ENCODE assay signal across 23 cellular contexts in genomic region chr15:58694641-58695398, GRCh38. TPM values are rescaled to one million over a fixed set of nuclear protein-coding genes. Genes with fewer than 3 reads are reported as not detected.
DNase-seq lines count a peak whose midpoint lies in the region; ATAC-seq and TF ChIP-seq lines count a peak whose summit lies in the region.
"Had no signal": no experiment of that assay in that cellular context is flagged by ENCODE, and none has a peak within 500 bp of the region (broad histone marks: within the 10 kb centered on the region; RNA-seq: fewer than 3 reads in every experiment).

No MANE protein-coding gene starts in this region.

- no peak for TF ChIP-seq RAD21 in SK-N-SH (IDR thresholded peaks at IDR 0.05; ENCODE audit: low read length)

- H3K27me3 Mint-ChIP-seq in activated naive CD8-positive, alpha-beta T cell: no peaks in the 10 kb centered on the region
- no peaks in the 10 kb centered on the region for H3K27me3 Mint-ChIP-seq in activated naive CD8-positive, alpha-beta T cell treated with anti-CD3 and anti-CD28 coated beads, Interleukin-2, amount 50 U/mL, for 24 hours
- H3K27me3 Mint-ChIP-seq in central memory CD8-positive, alpha-beta T cell: no peaks in the 10 kb centered on the region
- H3K27me3 Mint-ChIP-seq: activated B cell treated with CpG ODN at 0.5 μM for 24 hours; activated CD4-positive, alpha-beta memory T cell treated with anti-CD3 and anti-CD28 coated beads for 36 hours; memory B cell had no signal

- no peak overlapping the region for H3K4me2 ChIP-seq in SK-N-SH
- H3K4me2 ChIP-seq: BLaER1 had no signal

- H3K27ac ChIP-seq in layer of hippocampus (ENCODE audit: low read depth, low read length): peak overlapping the region; percentile 4
- peak overlapping the region; percentile 48 for H3K27ac ChIP-seq in temporal lobe (ENCODE audit: low read depth, low read length)
- no peak overlapping the region for H3K27ac ChIP-seq in SK-N-SH (ENCODE audit: low read depth in 2 of 2, low read length in 1 of 2)
- H3K27ac ChIP-seq: BLaER1, epithelial cell of prostate, pancreas had no signal

- H3K9ac ChIP-seq in SK-N-SH: no peak overlapping the region
- H3K9ac ChIP-seq: BLaER1 had no signal

- H3K4me1 ChIP-seq in SK-N-SH (ENCODE audit: control insufficient read depth in 1 of 2, insufficient read depth in 2 of 2, low read depth in 1 of 2, low read length in 1 of 2): no peaks in the 10 kb centered on the region; a peak in 1 of 4 replicates
- H3K4me1 ChIP-seq: breast epithelium, pancreas had no signal

- peaks cover 80% of the 10 kb centered on the region for H3K79me2 ChIP-seq in SK-N-SH (ENCODE audit: insufficient read depth)

- H3K36me3 Mint-ChIP-seq in activated naive CD8-positive, alpha-beta T cell: peaks cover 24% of the 10 kb centered on the region
- peaks cover 32% of the 10 kb centered on the region for H3K36me3 Mint-ChIP-seq in activated naive CD8-positive, alpha-beta T cell treated with anti-CD3 and anti-CD28 coated beads, Interleukin-2, amount 50 U/mL, for 24 hours (ENCODE audit: low read depth)
- peaks cover 4% of the 10 kb centered on the region for H3K36me3 Mint-ChIP-seq in central memory CD8-positive, alpha-beta T cell (ENCODE audit: insufficient read depth)

- TF ChIP-seq CTCF in SK-N-SH (IDR thresholded peaks at IDR 0.05): no peak

- no peak overlapping the region for H3K4me3 ChIP-seq in SK-N-SH (ENCODE audit: low read depth in 2 of 2, low read length in 1 of 2)
- H3K4me3 ChIP-seq: BLaER1, breast epithelium, pancreas, stomach had no signal

- peaks cover 75% of the 10 kb centered on the region for H3K4me1 Mint-ChIP-seq in activated naive CD8-positive, alpha-beta T cell (ENCODE audit: low read depth)
- peaks cover 60% of the 10 kb centered on the region for H3K4me1 Mint-ChIP-seq in activated naive CD8-positive, alpha-beta T cell treated with anti-CD3 and anti-CD28 coated beads, Interleukin-2, amount 50 U/mL, for 24 hours
- H3K4me1 Mint-ChIP-seq in central memory CD8-positive, alpha-beta T cell: peaks cover 70% of the 10 kb centered on the region

- no peak overlapping the region for H3K4me3 Mint-ChIP-seq in activated naive CD8-positive, alpha-beta T cell
- H3K4me3 Mint-ChIP-seq in activated naive CD8-positive, alpha-beta T cell treated with anti-CD3 and anti-CD28 coated beads, Interleukin-2, amount 50 U/mL, for 24 hours: no peak overlapping the region
- H3K4me3 Mint-ChIP-seq in central memory CD8-positive, alpha-beta T cell: no peak overlapping the region
- H3K4me3 Mint-ChIP-seq: activated B cell treated with CpG ODN at 0.5 μM for 24 hours; activated CD4-positive, alpha-beta memory T cell treated with anti-CD3 and anti-CD28 coated beads for 36 hours; memory B cell; T-helper 2 cell treated with Interferon-gamma antibody and Interleukin-4, amounts not matched to agents 5 μg/mL and 100 μg/mL, for 36 hours had no signal

- ATAC-seq in activated naive CD8-positive, alpha-beta T cell treated with anti-CD3 and anti-CD28 coated beads, Interleukin-2, amount 50 U/mL, for 24 hours: no peak
- ATAC-seq in central memory CD8-positive, alpha-beta T cell (replicated peaks; ENCODE audit: extremely low read depth, poor library complexity, severe bottlenecking): no peak
- ATAC-seq: pancreas, sciatic nerve had no signal

- 92% methylated on average over 3 of the region's 3 CpGs for WGBS in SK-N-SH (ENCODE audit: low lambda C conversion rate)

- H3K9me3 ChIP-seq in SK-N-SH: peaks cover 14% of the 10 kb centered on the region
- H3K9me3 ChIP-seq: pancreas had no signal

- H3K9me2 ChIP-seq in SK-N-SH: no peaks in the 10 kb centered on the region

- H4K20me1 ChIP-seq in SK-N-SH (ENCODE audit: insufficient read depth): 0 out of 2 replicates have a peak, but pooled peaks cover 6% of the 10 kb centered on the region

- TF ChIP-seq EP300 in SK-N-SH (IDR thresholded peaks at IDR 0.05; ENCODE audit: borderline replicate concordance in 1 of 2, low read depth in 1 of 2, low read length in 1 of 2): no peak

- no peaks in the 10 kb centered on the region for H3F3A ChIP-seq in SK-N-SH (replicated peaks; ENCODE audit: insufficient read depth)

- DNase-seq in activated naive CD8-positive, alpha-beta T cell treated with anti-CD3 and anti-CD28 coated beads, Interleukin-2, amount 50 U/mL, for 24 hours: no peak
- no peak for DNase-seq in central memory CD8-positive, alpha-beta T cell (ENCODE audit: low spot score in 2 of 2)
- DNase-seq in SK-N-SH (no peak), NCI-H1092 treated with DMSO at 0.1 percent for 48 hours (lab: John Stamatoyannopoulos, UW) (no peak), NCI-H2227 (lab: John Stamatoyannopoulos, UW; ENCODE audit: unreplicated experiment) (no peak)
- DNase-seq: activated B cell treated with CpG ODN at 0.5 μM for 24 hours; activated CD4-positive, alpha-beta memory T cell treated with anti-CD3 and anti-CD28 coated beads for 36 hours; activated effector memory CD4-positive, alpha-beta T cell treated with anti-CD3 and anti-CD28 coated beads, Interleukin-2, amount 50 U/mL, for 16 hours; foreskin melanocyte; NCI-H1417; NCI-H2081 treated with DMSO at 0.1 percent for 48 hours; pancreas; stimulated activated CD4-positive, alpha-beta T cell treated with anti-CD3 and anti-CD28 coated beads, Interleukin-15, amount 100 ng/mL, for 24 hours; stomach had no signal

- H3K27me3 ChIP-seq in layer of hippocampus (ENCODE audit: control insufficient read depth, insufficient read depth, low read length) (no peaks in the 10 kb centered on the region), SK-N-SH (ENCODE audit: insufficient read depth) (no peaks in the 10 kb centered on the region)
- H3K27me3 ChIP-seq: BLaER1, breast epithelium, pancreas, stomach had no signal

- H2AFZ ChIP-seq in SK-N-SH (ENCODE audit: low read depth): no peak overlapping the region

- POLR2A ChIA-PET in SK-N-SH (lab: Yijun Ruan, JAX): no interaction called here

- H3K36me3 ChIP-seq in SK-N-SH (replicated peaks in 1 of 2; ENCODE audit: control insufficient read depth in 1 of 2, insufficient read depth in 2 of 2, low read length in 1 of 2): peaks cover 0 to 19% of the 10 kb centered on the region in 2 experiments
- H3K36me3 ChIP-seq: breast epithelium, pancreas had no signal

- peaks cover 4% of the 10 kb centered on the region for H3K9me3 Mint-ChIP-seq in activated naive CD8-positive, alpha-beta T cell (ENCODE audit: low read depth)
- H3K9me3 Mint-ChIP-seq in activated naive CD8-positive, alpha-beta T cell treated with anti-CD3 and anti-CD28 coated beads, Interleukin-2, amount 50 U/mL, for 24 hours: peaks cover 8% of the 10 kb centered on the region
- H3K9me3 Mint-ChIP-seq in central memory CD8-positive, alpha-beta T cell: no peaks in the 10 kb centered on the region

- H3K27ac Mint-ChIP-seq in activated naive CD8-positive, alpha-beta T cell: peak overlapping the region; percentile 34
- no peak overlapping the region for H3K27ac Mint-ChIP-seq in activated naive CD8-positive, alpha-beta T cell treated with anti-CD3 and anti-CD28 coated beads, Interleukin-2, amount 50 U/mL, for 24 hours
- H3K27ac Mint-ChIP-seq in central memory CD8-positive, alpha-beta T cell (ENCODE audit: low read depth): peak overlapping the region; percentile 48
- H3K27ac Mint-ChIP-seq: activated CD4-positive, alpha-beta memory T cell treated with anti-CD3 and anti-CD28 coated beads for 36 hours; memory B cell; T-helper 2 cell treated with Interferon-gamma antibody and Interleukin-4, amounts not matched to agents 5 μg/mL and 100 μg/mL, for 36 hours had no signal

- CTCF ChIA-PET in SK-N-SH (lab: Yijun Ruan, JAX): no interaction called here

TF ChIP-seq in SK-N-SH, 30 proteins besides CTCF, POLR2A, EP300 and RAD21 (continues in another document):
- no peak for TF ChIP-seq PBX3 (IDR thresholded peaks at IDR 0.05)
- TF ChIP-seq RFX5 (IDR thresholded peaks at IDR 0.05; ENCODE audit: low read length): no peak
- no peak for TF ChIP-seq FOXM1 (IDR thresholded peaks at IDR 0.05; ENCODE audit: low read depth)
- no peak for TF ChIP-seq MEF2A (IDR thresholded peaks at IDR 0.05; ENCODE audit: borderline replicate concordance, low read depth)
- TF ChIP-seq, protein P1, sequence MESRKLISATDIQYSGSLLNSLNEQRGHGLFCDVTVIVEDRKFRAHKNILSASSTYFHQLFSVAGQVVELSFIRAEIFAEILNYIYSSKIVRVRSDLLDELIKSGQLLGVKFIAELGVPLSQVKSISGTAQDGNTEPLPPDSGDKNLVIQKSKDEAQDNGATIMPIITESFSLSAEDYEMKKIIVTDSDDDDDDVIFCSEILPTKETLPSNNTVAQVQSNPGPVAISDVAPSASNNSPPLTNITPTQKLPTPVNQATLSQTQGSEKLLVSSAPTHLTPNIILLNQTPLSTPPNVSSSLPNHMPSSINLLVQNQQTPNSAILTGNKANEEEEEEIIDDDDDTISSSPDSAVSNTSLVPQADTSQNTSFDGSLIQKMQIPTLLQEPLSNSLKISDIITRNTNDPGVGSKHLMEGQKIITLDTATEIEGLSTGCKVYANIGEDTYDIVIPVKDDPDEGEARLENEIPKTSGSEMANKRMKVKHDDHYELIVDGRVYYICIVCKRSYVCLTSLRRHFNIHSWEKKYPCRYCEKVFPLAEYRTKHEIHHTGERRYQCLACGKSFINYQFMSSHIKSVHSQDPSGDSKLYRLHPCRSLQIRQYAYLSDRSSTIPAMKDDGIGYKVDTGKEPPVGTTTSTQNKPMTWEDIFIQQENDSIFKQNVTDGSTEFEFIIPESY (IDR thresholded peaks at IDR 0.05; ENCODE audit: borderline replicate concordance, low read depth): no peak
- TF ChIP-seq, protein P2, sequence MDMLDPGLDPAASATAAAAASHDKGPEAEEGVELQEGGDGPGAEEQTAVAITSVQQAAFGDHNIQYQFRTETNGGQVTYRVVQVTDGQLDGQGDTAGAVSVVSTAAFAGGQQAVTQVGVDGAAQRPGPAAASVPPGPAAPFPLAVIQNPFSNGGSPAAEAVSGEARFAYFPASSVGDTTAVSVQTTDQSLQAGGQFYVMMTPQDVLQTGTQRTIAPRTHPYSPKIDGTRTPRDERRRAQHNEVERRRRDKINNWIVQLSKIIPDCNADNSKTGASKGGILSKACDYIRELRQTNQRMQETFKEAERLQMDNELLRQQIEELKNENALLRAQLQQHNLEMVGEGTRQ (IDR thresholded peaks at IDR 0.05; ENCODE audit: borderline replicate concordance, low read depth, low read length): no peak
- TF ChIP-seq NRF1 (IDR thresholded peaks at IDR 0.05; ENCODE audit: low read depth, low read length): no peak
- TF ChIP-seq RXRA (IDR thresholded peaks at IDR 0.05; ENCODE audit: borderline replicate concordance, low read depth): no peak

RNA-seq across cellular contexts. Expression of gene ADAM10, which starts 54.7 kb away (rescaled TPM):
- 97.9 TPM for total RNA-seq in temporal lobe
- 83.5 and 104 TPM in 2 replicates for polyA plus RNA-seq in SK-N-SH (2012; rRNA removed)
- 77.8 and 97.2 TPM in 2 replicates for polyA plus RNA-seq in SK-N-SH (2012; cell fraction: cytosol; rRNA removed)
- polyA plus RNA-seq in SK-N-SH (2012; cell fraction: nucleus; rRNA removed): 47.5 and 51.8 TPM in 2 replicates

Comparison
In these comparisons a context has a peak if more than half of its experiments do, and no peak if none do; other contexts are left out.
1. H3K27ac ChIP-seq: peak in layer of hippocampus (single experiment) and temporal lobe (single experiment); none in SK-N-SH (0 of 2).